Comparison of ENCODE assay signal across 8 cellular contexts in genomic region chr3:157436583-157437300, GRCh38. TPM values are rescaled to one million over a fixed set of nuclear protein-coding genes. Genes with fewer than 3 reads are reported as not detected.
DNase-seq lines count a peak whose midpoint lies in the region; ATAC-seq, FAIRE-seq and TF ChIP-seq lines count a peak whose summit lies in the region.

TSS of gene PTX3 (plus strand) at chr3:157436850. CDS start at chr3:157436934, 84 bp downstream.

- H3K27ac ChIP-seq in muscle layer of duodenum (ENCODE audit: low read length) (peak within 1 kb of the TSS; percentile 43), urinary bladder (ENCODE audit: low read depth) (no peak within 1 kb of the TSS)

- ATAC-seq in HG03457 (IDR thresholded peaks at IDR 0.05; ENCODE audit: unreplicated experiment) = no peak

- no peak within 1 kb of the TSS for H3K27ac Mint-ChIP-seq in activated naive CD4-positive, alpha-beta T cell treated with anti-CD3 and anti-CD28 coated beads, Interleukin-2, amount 10 ng/mL, durations not matched to agents 7 days and 5 days

- H3K4me3 Mint-ChIP-seq in activated naive CD4-positive, alpha-beta T cell treated with anti-CD3 and anti-CD28 coated beads, Interleukin-2, amount 10 ng/mL, durations not matched to agents 7 days and 5 days = peak within 1 kb of the TSS; percentile 52

- 4% methylated on average over 17 of the region's 17 CpGs for WGBS in urinary bladder

- peaks cover 9% of the 10 kb centered on the region for H3K4me1 Mint-ChIP-seq in activated naive CD4-positive, alpha-beta T cell treated with anti-CD3 and anti-CD28 coated beads, Interleukin-2, amount 10 ng/mL, durations not matched to agents 7 days and 5 days

- H3K27me3 ChIP-seq in muscle layer of duodenum (ENCODE audit: low read depth, low read length) = no peaks in the 10 kb centered on the region

- TF ChIP-seq POLR2A in erythroblast (IDR thresholded peaks at IDR 0.05; ENCODE audit: low read length) (no peak), GM12891 (IDR thresholded peaks at IDR 0.05; ENCODE audit: low read depth, low read length) (no peak)

- H3K9me3 Mint-ChIP-seq in activated naive CD4-positive, alpha-beta T cell treated with anti-CD3 and anti-CD28 coated beads, Interleukin-2, amount 10 ng/mL, durations not matched to agents 7 days and 5 days = no peaks in the 10 kb centered on the region

- CTCF ChIA-PET in activated naive CD4-positive, alpha-beta T cell treated with anti-CD3 and anti-CD28 coated beads, Interleukin-2, amount 10 ng/mL, durations not matched to agents 7 days and 5 days (lab: Charles Lee) = interaction anchor here (0.6 to 0.7 kb wide), 2 partner anchors 31 to 1837 kb away, joined by 3 read pairs; no protein-coding TSS in a partner anchor

- peaks cover 0 to 15% of the 10 kb centered on the region in 2 donors for H3K4me1 ChIP-seq in muscle layer of duodenum (ENCODE audit: control insufficient read depth in 1 of 2, insufficient read depth in 2 of 2, low read length in 2 of 2)
- peaks cover 2% of the 10 kb centered on the region for H3K4me1 ChIP-seq in urinary bladder (ENCODE audit: insufficient read depth)

- H3K36me3 Mint-ChIP-seq in activated naive CD4-positive, alpha-beta T cell treated with anti-CD3 and anti-CD28 coated beads, Interleukin-2, amount 10 ng/mL, durations not matched to agents 7 days and 5 days = no peaks in the 10 kb centered on the region

- H3K27me3 Mint-ChIP-seq in activated naive CD4-positive, alpha-beta T cell treated with anti-CD3 and anti-CD28 coated beads, Interleukin-2, amount 10 ng/mL, durations not matched to agents 7 days and 5 days = peaks cover 43% of the 10 kb centered on the region

- no peaks in the 10 kb centered on the region for H3K9me3 ChIP-seq in muscle layer of duodenum (ENCODE audit: control insufficient read depth in 1 of 2, low read length in 2 of 2)

- FAIRE-seq in GM12891 (lab: Jason Lieb, UNC) = no peak

- no peak for DNase-seq in activated naive CD4-positive, alpha-beta T cell treated with anti-CD3 and anti-CD28 coated beads, Interleukin-2, amount 10 ng/mL, durations not matched to agents 7 days and 5 days
- no peak for DNase-seq in activated naive CD4-positive, alpha-beta T cell treated with anti-CD3 and anti-CD28 coated beads, Interleukin-2, amount 50 U/mL, for 16 hours
- peak; percentile 83 for DNase-seq in SKM-1 (lab: John Stamatoyannopoulos, UW; ENCODE audit: unreplicated experiment)
- DNase-seq in erythroblast (lab: John Stamatoyannopoulos, UW) = peak; percentile 3 to 4
- no peak for DNase-seq in GM12891 (ENCODE audit: insufficient read length, low spot score)

- peak within 1 kb of the TSS; percentile 70 to 94 for H3K4me3 ChIP-seq in muscle layer of duodenum (ENCODE audit: low read depth in 1 of 2, low read length in 2 of 2)
- peak within 1 kb of the TSS; percentile 56 for H3K4me3 ChIP-seq in urinary bladder (ENCODE audit: low read depth, low read length)

- H3K36me3 ChIP-seq in muscle layer of duodenum (ENCODE audit: control insufficient read depth in 1 of 2, insufficient read depth in 2 of 2, low read length in 2 of 2) (peaks cover 0 to 4% of the 10 kb centered on the region in 2 donors), urinary bladder (ENCODE audit: insufficient read depth) (no peaks in the 10 kb centered on the region)

TF ChIP-seq in GM12891, 5 proteins besides CTCF, POLR2A, EP300 and RAD21:
- TF ChIP-seq TAF1 (IDR thresholded peaks at IDR 0.05; ENCODE audit: low read depth, low read length) (no peak), POLR2AphosphoS5 (IDR thresholded peaks at IDR 0.05; ENCODE audit: low read depth, low read length) (no peak), POU2F2 (IDR thresholded peaks at IDR 0.05; ENCODE audit: low read depth, low read length) (no peak), SPI1 (IDR thresholded peaks at IDR 0.05; ENCODE audit: low read depth, low read length) (no peak), PAX5 (IDR thresholded peaks at IDR 0.05; ENCODE audit: insufficient read depth, low read length, severe bottlenecking) (no peak)

RNA-seq across cellular contexts. Expression of gene PTX3, which starts in this region (rescaled TPM):
- total RNA-seq in urinary bladder = 5.1 TPM
- 33.4 TPM for polyA plus RNA-seq in urinary bladder
- polyA plus RNA-seq in GM12891 (2012; ENCODE audit: low read depth, missing spikeins) = 0.04 TPM

Comparison
In these comparisons a context has a peak if more than half of its experiments do, and no peak if none do; other contexts are left out.
1. DNase-seq: peak in SKM-1 (single experiment) and erythroblast (2 of 2); none in activated naive CD4-positive, alpha-beta T cell treated with anti-CD3 and anti-CD28 coated beads, Interleukin-2, amount 10 ng/mL, durations not matched to agents 7 days and 5 days (single experiment), activated naive CD4-positive, alpha-beta T cell treated with anti-CD3 and anti-CD28 coated beads, Interleukin-2, amount 50 U/mL, for 16 hours (single experiment) and GM12891 (single experiment).